Comparison of ENCODE assay signal across 10 cellular contexts in the genomic region with DNA sequence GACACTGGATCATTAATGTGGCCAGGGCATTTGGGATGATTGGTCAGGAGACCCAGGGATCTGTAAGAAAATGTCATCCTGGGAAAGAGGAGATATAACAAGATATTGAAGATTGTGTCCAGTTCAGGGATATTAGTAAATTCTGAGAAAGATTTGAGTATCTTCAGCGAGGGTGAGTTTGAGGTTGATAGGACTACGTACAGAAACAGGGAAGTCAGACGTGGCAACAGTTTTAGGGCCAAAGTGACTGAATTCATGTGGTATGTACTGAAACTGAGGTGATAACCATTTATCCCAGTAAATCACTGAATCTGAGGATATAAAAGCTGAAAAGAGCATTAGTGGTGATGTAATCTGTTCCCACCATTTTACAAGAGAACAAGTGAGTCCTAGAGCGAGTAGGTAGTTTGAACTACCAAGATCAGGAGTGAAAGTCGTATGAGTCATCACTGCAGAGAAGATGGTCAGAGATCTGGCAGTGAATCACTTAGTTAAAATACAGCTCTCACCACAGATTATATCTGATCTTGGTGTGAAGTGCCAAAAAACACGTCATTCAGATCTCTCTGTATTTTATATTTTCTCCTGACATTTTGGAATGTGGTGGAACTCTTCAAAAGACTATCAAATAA.
A peak's percentile ranks its signal among the peaks of the same experiment; 100 is the strongest.
DNase-seq lines count a peak whose midpoint lies in the region; ATAC-seq and TF ChIP-seq lines count a peak whose summit lies in the region.
"Had no signal": no experiment of that assay in that cellular context is flagged by ENCODE, and none has a peak within 500 bp of the region (broad histone marks: within the 10 kb centered on the region; RNA-seq: fewer than 3 reads in every experiment).

No MANE protein-coding gene starts in this region.

- H3K4me1 Mint-ChIP-seq in naive thymus-derived CD4-positive, alpha-beta T cell = peaks cover 0 to 4% (median 0%) of the 10 kb centered on the region in 7 donors

- no peak overlapping the region for H3K4me3 ChIP-seq in astrocyte of the spinal cord (ENCODE audit: low read depth, low read length)
- no peak overlapping the region for H3K4me3 ChIP-seq in naive thymus-derived CD4-positive, alpha-beta T cell (ENCODE audit: low read length)

- in situ Hi-C loops in astrocyte of the spinal cord (cut with HindIII; ENCODE audit: low sequenced_read_pairs) = no loop called here

- POLR2A ChIA-PET in naive thymus-derived CD4-positive, alpha-beta T cell (lab: Charles Lee) = no interaction called here

- H3K4me3 Mint-ChIP-seq in naive thymus-derived CD4-positive, alpha-beta T cell = no peak overlapping the region
- H3K4me3 Mint-ChIP-seq: nephron; T-helper 1 cell treated with Interleukin-12 subunit alpha and Interleukin-12 subunit beta and Interleukin-4 antibody, amounts not matched to agents 30 μg/mL and 1 μg/mL, for 36 hours had no signal

- H3K36me3 ChIP-seq in naive thymus-derived CD4-positive, alpha-beta T cell (ENCODE audit: control insufficient read depth in 2 of 3, insufficient read depth in 3 of 3, low read length in 3 of 3) = no peaks in the 10 kb centered on the region

- peaks cover 0 to 13% (median 4%) of the 10 kb centered on the region in 11 donors for H3K9me3 Mint-ChIP-seq in naive thymus-derived CD4-positive, alpha-beta T cell
- H3K9me3 Mint-ChIP-seq: nephron had no signal

- no peaks in the 10 kb centered on the region for H3K27me3 ChIP-seq in naive thymus-derived CD4-positive, alpha-beta T cell (ENCODE audit: control insufficient read depth in 2 of 2, insufficient read depth in 2 of 2, low read length in 2 of 2)

- peak; percentile 100 for ATAC-seq in GM21576 (IDR thresholded peaks at IDR 0.05; ENCODE audit: unreplicated experiment)
- ATAC-seq in naive thymus-derived CD4-positive, alpha-beta T cell = peak; percentile 29

- DNase-seq in GM10266 (ENCODE audit: extremely low spot score) (peak; percentile 52), HPDE6-E6E7 (ENCODE audit: extremely low spot score) (peak; percentile 71), astrocyte of the spinal cord (ENCODE audit: low read depth, low spot score) (peak; percentile 98), occipital lobe (lab: John Stamatoyannopoulos, UW) (no peak), NAMALWA (ENCODE audit: low spot score) (no peak), NCI-H345 (lab: John Stamatoyannopoulos, UW) (no peak)
- DNase-seq in naive thymus-derived CD4-positive, alpha-beta T cell = no peak

- no peaks in the 10 kb centered on the region for H3K9me3 ChIP-seq in naive thymus-derived CD4-positive, alpha-beta T cell (ENCODE audit: control insufficient read depth in 2 of 3, low read length in 3 of 3)

- H3K36me3 Mint-ChIP-seq in naive thymus-derived CD4-positive, alpha-beta T cell = no peaks in the 10 kb centered on the region

- TF ChIP-seq CTCF in GM10266 (IDR thresholded peaks at IDR 0.05; ENCODE audit: control insufficient read depth, insufficient read depth, low read depth, missing control alignments) = no peak
- no peak for TF ChIP-seq CTCF in astrocyte of the spinal cord (IDR thresholded peaks at IDR 0.05; ENCODE audit: low read depth, low read length)

- H3K4me1 ChIP-seq in naive thymus-derived CD4-positive, alpha-beta T cell (ENCODE audit: control insufficient read depth in 2 of 2, insufficient read depth in 2 of 2, low read length in 2 of 2) = no peaks in the 10 kb centered on the region

- CTCF ChIA-PET in naive thymus-derived CD4-positive, alpha-beta T cell (lab: Charles Lee) = no interaction called here

- intact Hi-C loops in naive thymus-derived CD4-positive, alpha-beta T cell (cut with micrococcal nuclease) = no loop called here

- no peak overlapping the region for H3K27ac ChIP-seq in naive thymus-derived CD4-positive, alpha-beta T cell (ENCODE audit: low read depth, low read length)

- H3K27me3 Mint-ChIP-seq in naive thymus-derived CD4-positive, alpha-beta T cell = no peaks in the 10 kb centered on the region

- no peak overlapping the region for H3K27ac Mint-ChIP-seq in naive thymus-derived CD4-positive, alpha-beta T cell
- H3K27ac Mint-ChIP-seq: T-helper 1 cell treated with Interleukin-12 subunit alpha and Interleukin-12 subunit beta and Interleukin-4 antibody, amounts not matched to agents 30 μg/mL and 1 μg/mL, for 36 hours had no signal

Comparison
In these comparisons a context has a peak if more than half of its experiments do, and no peak if none do; other contexts are left out.
1. DNase-seq: peak in GM10266 (single experiment), HPDE6-E6E7 (single experiment) and astrocyte of the spinal cord (single experiment); none in naive thymus-derived CD4-positive, alpha-beta T cell (0 of 9), occipital lobe (single experiment), NAMALWA (single experiment) and NCI-H345 (single experiment).